In the genomic region with DNA sequence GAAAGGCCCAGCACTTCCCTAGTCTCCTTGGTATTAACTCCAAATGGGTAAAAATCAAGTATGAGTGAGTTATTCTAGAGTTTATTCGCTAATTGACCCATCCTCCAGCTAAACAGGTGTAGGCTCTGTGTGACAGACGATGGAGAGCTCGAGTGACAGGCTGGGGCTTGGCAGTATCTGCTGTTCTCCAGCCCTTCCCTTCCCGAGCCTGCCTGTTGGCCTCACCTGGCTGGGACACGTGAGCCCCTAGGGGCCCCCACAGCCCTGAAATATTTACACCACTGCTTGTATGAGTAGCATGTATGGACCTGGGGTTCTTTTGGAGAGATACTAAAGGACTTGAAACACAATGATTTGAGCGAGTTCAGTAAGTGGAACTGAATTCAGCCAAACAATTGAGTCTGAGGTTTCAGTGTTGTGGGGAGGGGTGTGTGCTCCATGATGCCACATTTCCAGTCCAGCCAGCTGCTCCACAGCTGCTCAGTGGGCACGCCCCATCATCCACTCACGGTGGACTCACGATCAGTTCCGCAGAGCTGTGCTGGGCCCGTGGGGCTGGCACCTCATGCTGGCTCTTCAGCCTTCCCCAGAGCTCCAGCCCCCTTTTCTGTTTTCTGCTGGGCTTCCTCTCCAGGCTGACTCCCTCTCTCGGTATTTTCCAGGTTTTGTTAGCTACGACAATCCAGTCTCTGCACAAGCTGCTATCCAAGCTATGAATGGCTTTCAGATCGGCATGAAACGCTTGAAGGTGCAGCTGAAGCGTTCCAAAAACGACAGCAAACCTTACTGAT, we compare ENCODE assay signal across 11 cellular contexts.
A peak's percentile ranks its signal among the peaks of the same experiment; 100 is the strongest.
DNase-seq lines count a peak whose midpoint lies in the region; ATAC-seq and TF ChIP-seq lines count a peak whose summit lies in the region.
"Had no signal": no experiment of that assay in that cellular context is flagged by ENCODE, and none has a peak within 500 bp of the region (broad histone marks: within the 10 kb centered on the region; RNA-seq: fewer than 3 reads in every experiment).

No MANE protein-coding gene starts in this region.

- no peak overlapping the region for H3K14ac ChIP-seq in neuronal stem cell (ENCODE audit: low read length)

- intact Hi-C loops in CD4-positive, alpha-beta memory T cell (cut with micrococcal nuclease): no loop called here

- H3K4me3 ChIP-seq in CD4-positive, alpha-beta memory T cell (ENCODE audit: low read length in 2 of 2): no peak overlapping the region
- H3K4me3 ChIP-seq in epithelial cell of esophagus (ENCODE audit: low read length) (peak overlapping the region; percentile 0), neuronal stem cell (ENCODE audit: low read length in 2 of 2) (no peak overlapping the region)
- H3K4me3 ChIP-seq: cardiac muscle cell had no signal

- no CpG with 5 or more reads among the region's 17 CpGs for WGBS in neuronal stem cell (ENCODE audit: extremely low coverage in 2 of 2, insufficient read length in 2 of 2, insufficient replicate concordance in 1 of 2), 2 donors

- H3K27ac ChIP-seq in CD4-positive, alpha-beta memory T cell (ENCODE audit: low read depth, low read length): no peak overlapping the region
- no peak overlapping the region for H3K27ac ChIP-seq in neuronal stem cell (replicated peaks; ENCODE audit: low read length)

- no peaks in the 10 kb centered on the region for H3K27me3 Mint-ChIP-seq in CD4-positive, alpha-beta memory T cell

- H2BK15ac ChIP-seq in neuronal stem cell (ENCODE audit: low read length): no peak overlapping the region

- no peak overlapping the region for H3K4me2 ChIP-seq in neuronal stem cell (ENCODE audit: insufficient read depth, low read length, poor library complexity, severe bottlenecking)

- H3K27ac Mint-ChIP-seq in CD4-positive, alpha-beta memory T cell: peak overlapping the region in 6 of 7 donors; percentile 53 to 84 (median 74)

- no peak overlapping the region for H4K91ac ChIP-seq in neuronal stem cell (ENCODE audit: low read depth, low read length, poor library complexity)

- no peaks in the 10 kb centered on the region for H3K79me1 ChIP-seq in neuronal stem cell (ENCODE audit: low read depth, low read length)

- H2AFZ ChIP-seq in neuronal stem cell (ENCODE audit: low read length): no peak overlapping the region

- peaks cover 82% of the 10 kb centered on the region for H3K36me3 ChIP-seq in CD4-positive, alpha-beta memory T cell (ENCODE audit: insufficient read depth, low read length)
- peaks cover 0 to 9% of the 10 kb centered on the region in 2 donors for H3K36me3 ChIP-seq in neuronal stem cell (replicated peaks in 1 of 2; ENCODE audit: control insufficient read depth in 2 of 2, insufficient read depth in 2 of 2, low read length in 2 of 2)

- H3K27me3 ChIP-seq in CD4-positive, alpha-beta memory T cell (ENCODE audit: insufficient read depth, low read length): no peaks in the 10 kb centered on the region
- no peaks in the 10 kb centered on the region for H3K27me3 ChIP-seq in neuronal stem cell (ENCODE audit: control insufficient read depth in 3 of 3, insufficient read depth in 3 of 3, low read depth in 1 of 3, low read length in 3 of 3)
- H3K27me3 ChIP-seq: cardiac muscle cell had no signal

- peaks cover 71 to 88% of the 10 kb centered on the region in 2 donors for H3K36me3 Mint-ChIP-seq in CD4-positive, alpha-beta memory T cell

- H3K4ac ChIP-seq in neuronal stem cell (ENCODE audit: low read length): no peak overlapping the region

- peak overlapping the region in 1 of 8 donors; percentile 43 for H3K4me3 Mint-ChIP-seq in CD4-positive, alpha-beta memory T cell

- no peak overlapping the region for H4K8ac ChIP-seq in neuronal stem cell (ENCODE audit: low read depth, low read length)

- peaks cover 16 to 32% (median 21%) of the 10 kb centered on the region in 4 donors for H3K4me1 Mint-ChIP-seq in CD4-positive, alpha-beta memory T cell

- DNase-seq in CD4-positive, alpha-beta memory T cell: no peak
- DNase-seq in NCI-H345 (lab: John Stamatoyannopoulos, UW) (peak; percentile 66), epithelial cell of esophagus (ENCODE audit: low read depth) (peak; percentile 62), neuronal stem cell (ENCODE audit: low spot score) (no peak), GDM1 (lab: John Stamatoyannopoulos, UW) (no peak), DMS114 treated with DMSO at 0.1 percent for 48 hours (lab: John Stamatoyannopoulos, UW; ENCODE audit: unreplicated experiment) (no peak)
- DNase-seq in stimulated activated CD8-positive, alpha-beta memory T cell treated with anti-CD3 and anti-CD28 coated beads, Interleukin-4, amount 100 ng/mL, for 48 hours: no peak
- DNase-seq: NCI-H1694 treated with DMSO at 0.1 percent for 48 hours; stimulated activated CD4-positive, alpha-beta T cell treated with anti-CD3 and anti-CD28 coated beads, Interleukin-2, amount 100 ng/mL, for 48 hours had no signal

- no peak for TF ChIP-seq CTCF in epithelial cell of esophagus (IDR thresholded peaks at IDR 0.05; ENCODE audit: insufficient read depth, low read depth, low read length, missing control alignments)

- POLR2A ChIA-PET in CD4-positive, alpha-beta memory T cell (lab: Charles Lee; ENCODE audit: partially characterized antibody): no interaction called here

- no peak overlapping the region for H2BK5ac ChIP-seq in neuronal stem cell (ENCODE audit: low read length)

- peak overlapping the region; percentile 8 for H3K18ac ChIP-seq in neuronal stem cell (ENCODE audit: low read length)

- peaks cover 3% of the 10 kb centered on the region for H3K4me1 ChIP-seq in CD4-positive, alpha-beta memory T cell (ENCODE audit: insufficient read depth, low read length)
- H3K4me1 ChIP-seq in neuronal stem cell (ENCODE audit: control insufficient read depth in 2 of 2, insufficient read depth in 1 of 2, low read depth in 1 of 2, low read length in 2 of 2): peaks cover 6 to 16% of the 10 kb centered on the region in 2 donors

- no peak overlapping the region for H2AK5ac ChIP-seq in neuronal stem cell (ENCODE audit: low read depth, low read length)

- H2BK12ac ChIP-seq in neuronal stem cell (ENCODE audit: low read length): no peak overlapping the region

- H2BK120ac ChIP-seq in neuronal stem cell (ENCODE audit: low read depth, low read length): no peak overlapping the region

- no peak overlapping the region for H3K9ac ChIP-seq in neuronal stem cell (ENCODE audit: low read depth, low read length, poor library complexity)

- ATAC-seq in GM18858 (IDR thresholded peaks at IDR 0.05; ENCODE audit: unreplicated experiment): no peak

- H3K23ac ChIP-seq in neuronal stem cell (ENCODE audit: low read depth, low read length, poor library complexity): no peak overlapping the region

- H3K9me3 ChIP-seq in CD4-positive, alpha-beta memory T cell (ENCODE audit: control insufficient read depth in 1 of 2, low read length in 2 of 2): no peaks in the 10 kb centered on the region
- no peaks in the 10 kb centered on the region for H3K9me3 ChIP-seq in neuronal stem cell (replicated peaks in 1 of 2; ENCODE audit: control insufficient read depth in 2 of 2, insufficient read depth in 1 of 2, low read depth in 1 of 2, low read length in 2 of 2)

- peaks cover 0 to 11% (median 0%) of the 10 kb centered on the region in 8 donors for H3K9me3 Mint-ChIP-seq in CD4-positive, alpha-beta memory T cell

- CTCF ChIA-PET in CD4-positive, alpha-beta memory T cell (lab: Charles Lee; ENCODE audit: partially characterized antibody): no interaction called here

Comparison
In these comparisons a context has a peak if more than half of its experiments do, and no peak if none do; other contexts are left out.
1. DNase-seq: peak in NCI-H345 (single experiment) and epithelial cell of esophagus (single experiment); none in CD4-positive, alpha-beta memory T cell (0 of 5), neuronal stem cell (single experiment), GDM1 (single experiment), stimulated activated CD8-positive, alpha-beta memory T cell treated with anti-CD3 and anti-CD28 coated beads, Interleukin-4, amount 100 ng/mL, for 48 hours (single experiment) and DMS114 treated with DMSO at 0.1 percent for 48 hours (single experiment).